ENCODE assay signal across 8 cellular contexts in the genomic region with DNA sequence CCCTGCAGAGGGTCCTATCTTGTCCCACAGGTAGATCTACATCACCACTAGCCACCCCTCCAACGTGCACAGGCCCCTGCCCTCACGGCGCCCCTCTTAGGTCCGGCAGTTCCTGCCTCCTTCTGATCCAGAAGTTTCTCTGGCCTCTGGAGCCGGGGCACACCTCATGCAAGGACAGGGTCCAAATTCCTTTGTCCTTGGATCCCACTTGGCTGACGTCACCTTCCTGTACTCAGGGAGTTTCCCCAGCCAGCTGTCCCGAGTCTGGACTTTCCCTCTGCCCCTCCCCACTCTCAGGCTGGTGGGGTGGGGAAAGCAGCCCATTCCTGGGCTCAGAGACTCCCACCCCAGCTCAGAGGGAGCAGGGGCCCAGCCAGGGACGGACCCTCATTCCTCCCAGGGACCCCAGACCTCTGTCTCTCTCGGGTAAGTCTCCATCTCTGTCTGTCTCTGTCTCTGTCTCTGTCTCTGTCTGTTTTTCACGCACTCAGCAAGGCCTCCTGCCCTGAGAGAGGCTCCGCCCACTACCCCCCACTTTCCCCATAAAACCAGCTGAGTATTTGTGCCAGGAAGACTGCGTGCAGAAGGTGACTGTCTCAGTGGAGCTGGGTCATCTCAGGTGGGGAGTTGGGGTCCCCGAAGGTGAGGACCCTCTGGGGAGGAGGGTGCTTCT. TPM values are rescaled to one million over a fixed set of nuclear protein-coding genes. Genes with fewer than 3 reads are reported as not detected.
DNase-seq lines count a peak whose midpoint lies in the region; ATAC-seq and TF ChIP-seq lines count a peak whose summit lies in the region.

A gene with protein sequence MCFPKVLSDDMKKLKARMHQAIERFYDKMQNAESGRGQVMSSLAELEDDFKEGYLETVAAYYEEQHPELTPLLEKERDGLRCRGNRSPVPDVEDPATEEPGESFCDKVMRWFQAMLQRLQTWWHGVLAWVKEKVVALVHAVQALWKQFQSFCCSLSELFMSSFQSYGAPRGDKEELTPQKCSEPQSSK (plus strand): TSS at position 572 of the 673 bp plus-strand sequence. CDS start 172 bp downstream, outside the sequence.

- DNase-seq in G401 (ENCODE audit: low spot score) (no peak), SJCRH30 (peak; percentile 88 to 89), adrenal gland (peak; percentile 60 to 85 (median 78)), kidney glomerular epithelial cell (lab: John Stamatoyannopoulos, UW) (peak; percentile 83), head of caudate nucleus (no peak), cerebellar nuclear complex (lab: John Stamatoyannopoulos, UW) (no peak)
- peak; percentile 51 for DNase-seq in stimulated activated CD8-positive, alpha-beta memory T cell treated with anti-CD3 and anti-CD28 coated beads, Interleukin-12 subunit alpha, Interleukin-12 subunit beta, amount 100 ng/mL, for 1 hour (ENCODE audit: low read depth)

- in situ Hi-C loops in G401 (cut with HindIII; ENCODE audit: low sequenced_read_pairs) = no loop called here

- H3K4me3 ChIP-seq in SJCRH30 = peak within 1 kb of the TSS; percentile 69
- peak within 1 kb of the TSS in 1 of 4 donors; percentile 16 for H3K4me3 ChIP-seq in adrenal gland

- WGBS in adrenal gland, 4 donors = 43 to 50% (median 48%) methylated on average over 12 to 13 of the region's 13 CpGs

- H3K9me3 ChIP-seq in SJCRH30 (replicated peaks) (no peaks in the 10 kb centered on the region), adrenal gland (replicated peaks in 1 of 3) (no peaks in the 10 kb centered on the region)

- H3K27ac ChIP-seq in SJCRH30 (peak within 1 kb of the TSS; percentile 92), adrenal gland (peak within 1 kb of the TSS in 1 of 5 donors; percentile 4)

- no peaks in the 10 kb centered on the region for H3K27me3 ChIP-seq in SJCRH30
- H3K27me3 ChIP-seq in adrenal gland = no peaks in the 10 kb centered on the region

- TF ChIP-seq CTCF in adrenal gland (IDR thresholded peaks at IDR 0.05) = no peak

- no peak for TF ChIP-seq POLR2A in adrenal gland (IDR thresholded peaks at IDR 0.05)

- intact Hi-C loops in adrenal gland (cut with DNase I) = no loop called here
- intact Hi-C loops in head of caudate nucleus (cut with DNase I) = no loop called here

- peaks cover 22% of the 10 kb centered on the region for H3K4me1 ChIP-seq in SJCRH30
- peaks cover 0 to 12% of the 10 kb centered on the region in 2 donors for H3K4me1 ChIP-seq in adrenal gland (replicated peaks in 1 of 2)

- no peak for ATAC-seq in HG02970 (IDR thresholded peaks at IDR 0.05; ENCODE audit: low FRiP score, unreplicated experiment)

- H3K36me3 ChIP-seq in SJCRH30 (peaks cover 18% of the 10 kb centered on the region), adrenal gland (replicated peaks in 1 of 2) (no peaks in the 10 kb centered on the region)

RNA-seq across cellular contexts. Expression of the gene that starts here (rescaled TPM):
- 17.4 and 22.8 TPM in 2 replicates for total RNA-seq in G401 (2014; rRNA removed; shearing (Covaris generic))
- total RNA-seq in SJCRH30 (2014; rRNA removed; shearing (Covaris generic)) = 158 and 177 TPM in 2 replicates
- total RNA-seq in adrenal gland = 100 to 1,000 TPM in 1 of 8 donors, 10 to 100 TPM in 6, 1 to 10 TPM in 1; 8.8 to 106 (median 23.1) TPM
- 100 to 1,000 TPM in 2 of 3 donors, 10 to 100 TPM in 1; 19.9 to 127 (median 118) TPM for polyA plus RNA-seq in adrenal gland

Comparison
In these comparisons a context has a peak if more than half of its experiments do, and no peak if none do; other contexts are left out.
1. DNase-seq: peak in SJCRH30 (2 of 2), adrenal gland (7 of 7), kidney glomerular epithelial cell (single experiment) and stimulated activated CD8-positive, alpha-beta memory T cell treated with anti-CD3 and anti-CD28 coated beads, Interleukin-12 subunit alpha, Interleukin-12 subunit beta, amount 100 ng/mL, for 1 hour (single experiment); none in G401 (single experiment), head of caudate nucleus (0 of 42) and cerebellar nuclear complex (0 of 2).